In genomic region chr17:19781488-19782458, GRCh38 we compare ENCODE assay signal across 1 cellular context.
A peak's percentile ranks its signal among the peaks of the same experiment; 100 is the strongest.
TF ChIP-seq lines count a peak whose summit lies in the region.

No MANE protein-coding gene starts in this region.

TF ChIP-seq in HepG2, 621 proteins besides CTCF, POLR2A, EP300 and RAD21 (continued from another document):
- TF ChIP-seq, protein P1, sequence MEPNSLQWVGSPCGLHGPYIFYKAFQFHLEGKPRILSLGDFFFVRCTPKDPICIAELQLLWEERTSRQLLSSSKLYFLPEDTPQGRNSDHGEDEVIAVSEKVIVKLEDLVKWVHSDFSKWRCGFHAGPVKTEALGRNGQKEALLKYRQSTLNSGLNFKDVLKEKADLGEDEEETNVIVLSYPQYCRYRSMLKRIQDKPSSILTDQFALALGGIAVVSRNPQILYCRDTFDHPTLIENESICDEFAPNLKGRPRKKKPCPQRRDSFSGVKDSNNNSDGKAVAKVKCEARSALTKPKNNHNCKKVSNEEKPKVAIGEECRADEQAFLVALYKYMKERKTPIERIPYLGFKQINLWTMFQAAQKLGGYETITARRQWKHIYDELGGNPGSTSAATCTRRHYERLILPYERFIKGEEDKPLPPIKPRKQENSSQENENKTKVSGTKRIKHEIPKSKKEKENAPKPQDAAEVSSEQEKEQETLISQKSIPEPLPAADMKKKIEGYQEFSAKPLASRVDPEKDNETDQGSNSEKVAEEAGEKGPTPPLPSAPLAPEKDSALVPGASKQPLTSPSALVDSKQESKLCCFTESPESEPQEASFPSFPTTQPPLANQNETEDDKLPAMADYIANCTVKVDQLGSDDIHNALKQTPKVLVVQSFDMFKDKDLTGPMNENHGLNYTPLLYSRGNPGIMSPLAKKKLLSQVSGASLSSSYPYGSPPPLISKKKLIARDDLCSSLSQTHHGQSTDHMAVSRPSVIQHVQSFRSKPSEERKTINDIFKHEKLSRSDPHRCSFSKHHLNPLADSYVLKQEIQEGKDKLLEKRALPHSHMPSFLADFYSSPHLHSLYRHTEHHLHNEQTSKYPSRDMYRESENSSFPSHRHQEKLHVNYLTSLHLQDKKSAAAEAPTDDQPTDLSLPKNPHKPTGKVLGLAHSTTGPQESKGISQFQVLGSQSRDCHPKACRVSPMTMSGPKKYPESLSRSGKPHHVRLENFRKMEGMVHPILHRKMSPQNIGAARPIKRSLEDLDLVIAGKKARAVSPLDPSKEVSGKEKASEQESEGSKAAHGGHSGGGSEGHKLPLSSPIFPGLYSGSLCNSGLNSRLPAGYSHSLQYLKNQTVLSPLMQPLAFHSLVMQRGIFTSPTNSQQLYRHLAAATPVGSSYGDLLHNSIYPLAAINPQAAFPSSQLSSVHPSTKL (CRISPR knock-in tag; IDR thresholded peaks at IDR 0.05), result peak; percentile 61
- TF ChIP-seq KAT2B (IDR thresholded peaks at IDR 0.05; ENCODE audit: borderline replicate concordance, low read depth, low read length) (0 out of 2 replicates have a peak, but pooled peaks have one; percentile 9), MAFK (conservative IDR thresholded peaks at IDR 0.05 in 1 of 2, IDR thresholded peaks at IDR 0.05 in 1 of 2; ENCODE audit: low read length in 2 of 2) (peak in 1 of 2 experiments; percentile 46; a peak in 2 of 4 replicates), BCL6 (CRISPR knock-in tag; IDR thresholded peaks at IDR 0.05) (peak; percentile 79), SOX5 (CRISPR knock-in tag; IDR thresholded peaks at IDR 0.05; ENCODE audit: borderline replicate concordance) (peak; percentile 52; the same call in 1 of the 2 replicates), FOXA3 (CRISPR knock-in tag; IDR thresholded peaks at IDR 0.05) (peak; percentile 78), TBX3 (IDR thresholded peaks at IDR 0.05; ENCODE audit: borderline replicate concordance) (0 out of 2 replicates have a peak, but pooled peaks have one; percentile 25), KLF11 (CRISPR knock-in tag; IDR thresholded peaks at IDR 0.05) (no peak), FOXP1 (IDR thresholded peaks at IDR 0.05) (no peak), FOXP1 (CRISPR knock-in tag; IDR thresholded peaks at IDR 0.05) (peak; percentile 63; the same call in 1 of the 2 replicates), ZNF432 (CRISPR knock-in tag; IDR thresholded peaks at IDR 0.05; ENCODE audit: borderline replicate concordance) (no peak), HDAC2 (CRISPR knock-in tag; IDR thresholded peaks at IDR 0.05) (peak; percentile 42; the same call in 1 of the 2 replicates), TFAP4 (IDR thresholded peaks at IDR 0.05; ENCODE audit: borderline replicate concordance, low read depth) (peak; percentile 44; the same call in 1 of the 2 replicates), SIX1 (CRISPR knock-in tag; IDR thresholded peaks at IDR 0.05; ENCODE audit: borderline replicate concordance) (peak; percentile 97), GATAD2A (CRISPR knock-in tag; IDR thresholded peaks at IDR 0.05) (peak; percentile 85), TCF7 (IDR thresholded peaks at IDR 0.05; ENCODE audit: low read depth) (peak; percentile 44; the same call in 1 of the 2 replicates), MAZ (IDR thresholded peaks at IDR 0.05; ENCODE audit: borderline replicate concordance, low read depth, low read length) (no peak), MAZ (CRISPR knock-in tag; IDR thresholded peaks at IDR 0.05; ENCODE audit: low read depth) (no peak), CEBPB (IDR thresholded peaks at IDR 0.05; ENCODE audit: borderline replicate concordance, low read depth, low read length) (peak; percentile 79), MAFG (CRISPR knock-in tag; IDR thresholded peaks at IDR 0.05) (no peak), CEBPG (CRISPR knock-in tag; IDR thresholded peaks at IDR 0.05) (peak; percentile 67), ONECUT2 (CRISPR knock-in tag; IDR thresholded peaks at IDR 0.05) (peak; percentile 85), ZNF784 (CRISPR knock-in tag; IDR thresholded peaks at IDR 0.05; ENCODE audit: borderline replicate concordance) (no peak), ARID3A (IDR thresholded peaks at IDR 0.05; ENCODE audit: low read depth, low read length) (peak; percentile 27; the same call in 1 of the 2 replicates), SOX13 (IDR thresholded peaks at IDR 0.05) (no peak), SOX13 (CRISPR knock-in tag; conservative IDR thresholded peaks at IDR 0.05 in 1 of 2, IDR thresholded peaks at IDR 0.05 in 1 of 2) (peak in 1 of 2 experiments; percentile 52; a peak in 1 of 4 replicates), KLF12 (CRISPR knock-in tag; IDR thresholded peaks at IDR 0.05; ENCODE audit: borderline replicate concordance) (no peak), RCOR2 (CRISPR knock-in tag; IDR thresholded peaks at IDR 0.05) (0 out of 2 replicates have a peak, but pooled peaks have one; percentile 28)
- TF ChIP-seq, protein P2, sequence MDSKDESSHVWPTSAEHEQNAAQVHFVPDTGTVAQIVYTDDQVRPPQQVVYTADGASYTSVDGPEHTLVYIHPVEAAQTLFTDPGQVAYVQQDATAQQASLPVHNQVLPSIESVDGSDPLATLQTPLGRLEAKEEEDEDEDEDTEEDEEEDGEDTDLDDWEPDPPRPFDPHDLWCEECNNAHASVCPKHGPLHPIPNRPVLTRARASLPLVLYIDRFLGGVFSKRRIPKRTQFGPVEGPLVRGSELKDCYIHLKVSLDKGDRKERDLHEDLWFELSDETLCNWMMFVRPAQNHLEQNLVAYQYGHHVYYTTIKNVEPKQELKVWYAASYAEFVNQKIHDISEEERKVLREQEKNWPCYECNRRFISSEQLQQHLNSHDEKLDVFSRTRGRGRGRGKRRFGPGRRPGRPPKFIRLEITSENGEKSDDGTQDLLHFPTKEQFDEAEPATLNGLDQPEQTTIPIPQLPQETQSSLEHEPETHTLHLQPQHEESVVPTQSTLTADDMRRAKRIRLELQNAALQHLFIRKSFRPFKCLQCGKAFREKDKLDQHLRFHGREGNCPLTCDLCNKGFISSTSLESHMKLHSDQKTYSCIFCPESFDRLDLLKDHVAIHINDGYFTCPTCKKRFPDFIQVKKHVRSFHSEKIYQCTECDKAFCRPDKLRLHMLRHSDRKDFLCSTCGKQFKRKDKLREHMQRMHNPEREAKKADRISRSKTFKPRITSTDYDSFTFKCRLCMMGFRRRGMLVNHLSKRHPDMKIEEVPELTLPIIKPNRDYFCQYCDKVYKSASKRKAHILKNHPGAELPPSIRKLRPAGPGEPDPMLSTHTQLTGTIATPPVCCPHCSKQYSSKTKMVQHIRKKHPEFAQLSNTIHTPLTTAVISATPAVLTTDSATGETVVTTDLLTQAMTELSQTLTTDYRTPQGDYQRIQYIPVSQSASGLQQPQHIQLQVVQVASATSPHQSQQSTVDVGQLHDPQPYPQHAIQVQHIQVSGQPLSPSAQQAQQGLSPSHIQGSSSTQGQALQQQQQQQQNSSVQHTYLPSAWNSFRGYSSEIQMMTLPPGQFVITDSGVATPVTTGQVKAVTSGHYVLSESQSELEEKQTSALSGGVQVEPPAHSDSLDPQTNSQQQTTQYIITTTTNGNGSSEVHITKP (CRISPR knock-in tag; IDR thresholded peaks at IDR 0.05; ENCODE audit: low read depth), result no peak
- TF ChIP-seq, protein P3, sequence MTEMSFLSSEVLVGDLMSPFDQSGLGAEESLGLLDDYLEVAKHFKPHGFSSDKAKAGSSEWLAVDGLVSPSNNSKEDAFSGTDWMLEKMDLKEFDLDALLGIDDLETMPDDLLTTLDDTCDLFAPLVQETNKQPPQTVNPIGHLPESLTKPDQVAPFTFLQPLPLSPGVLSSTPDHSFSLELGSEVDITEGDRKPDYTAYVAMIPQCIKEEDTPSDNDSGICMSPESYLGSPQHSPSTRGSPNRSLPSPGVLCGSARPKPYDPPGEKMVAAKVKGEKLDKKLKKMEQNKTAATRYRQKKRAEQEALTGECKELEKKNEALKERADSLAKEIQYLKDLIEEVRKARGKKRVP (CRISPR knock-in tag; IDR thresholded peaks at IDR 0.05), result 0 out of 4 replicates have a peak, but pooled peaks of 1 of the 2 experiments have one; percentile 18
